Comparison of ENCODE assay signal across 11 cellular contexts in the genomic region with DNA sequence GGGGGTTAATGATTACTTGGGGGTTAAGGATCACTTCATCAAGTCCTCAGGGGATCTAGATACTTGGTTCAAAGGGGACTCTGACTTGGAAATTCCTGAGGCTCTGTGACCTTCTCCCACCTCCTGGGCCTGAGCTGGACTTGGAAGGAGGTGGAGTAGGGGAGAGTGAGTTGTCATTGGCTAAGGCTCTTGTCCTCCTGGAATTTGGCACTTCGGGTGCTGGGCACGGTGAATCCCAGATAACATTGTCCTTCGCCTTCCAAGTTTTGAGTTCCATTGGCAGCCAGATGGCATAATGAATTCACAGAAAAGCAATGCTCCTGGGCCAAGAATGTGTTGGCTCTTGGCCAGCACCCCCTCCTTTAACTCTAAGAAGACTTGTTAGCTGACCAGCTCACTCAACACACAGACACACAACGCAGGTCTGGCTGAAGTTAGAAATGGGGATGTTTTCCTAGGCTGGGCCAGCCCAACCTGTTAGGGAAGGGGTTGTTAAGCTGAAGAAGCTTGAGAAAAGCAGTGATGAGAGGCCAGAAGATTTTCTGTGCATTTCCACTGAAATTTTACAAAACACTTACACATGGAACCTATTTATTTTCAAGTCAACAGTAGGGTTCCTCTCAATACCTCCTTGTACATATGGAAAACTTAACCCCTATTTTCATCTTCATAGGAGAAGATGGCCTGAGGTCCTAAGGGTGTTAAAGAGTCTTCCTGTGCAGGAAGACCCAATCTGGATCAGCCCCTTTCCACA. TPM values are rescaled to one million over a fixed set of nuclear protein-coding genes. Genes with fewer than 3 reads are reported as not detected.
DNase-seq lines count a peak whose midpoint lies in the region; ATAC-seq and TF ChIP-seq lines count a peak whose summit lies in the region.
"Had no signal": no experiment of that assay in that cellular context is flagged by ENCODE, and none has a peak within 500 bp of the region (broad histone marks: within the 10 kb centered on the region; RNA-seq: fewer than 3 reads in every experiment).

No MANE protein-coding gene starts in this region.

- ATAC-seq in GM21786 (IDR thresholded peaks at IDR 0.05; ENCODE audit: unreplicated experiment): no peak

- TF ChIP-seq CTCF in AG09319 (IDR thresholded peaks at IDR 0.05; ENCODE audit: low read depth, low read length) (no peak), fibroblast of mammary gland (conservative IDR thresholded peaks at IDR 0.05; ENCODE audit: control insufficient read depth, insufficient read depth, low read depth, low read length) (no peak), osteoblast (IDR thresholded peaks at IDR 0.05; ENCODE audit: extremely low read depth, low read depth, low read length) (no peak)

- no peak overlapping the region for H3K4me3 Mint-ChIP-seq in T-helper 2 cell treated with Interferon-gamma antibody and Interleukin-4, amounts not matched to agents 5 μg/mL and 100 μg/mL, for 36 hours
- H3K4me3 Mint-ChIP-seq: CD8-positive, alpha-beta memory T cell had no signal

- peaks cover 23% of the 10 kb centered on the region for H3K27me3 Mint-ChIP-seq in T-helper 2 cell treated with Interferon-gamma antibody and Interleukin-4, amounts not matched to agents 5 μg/mL and 100 μg/mL, for 36 hours (ENCODE audit: low read depth)

- no peaks in the 10 kb centered on the region for H3K9me3 Mint-ChIP-seq in T-helper 2 cell treated with Interferon-gamma antibody and Interleukin-4, amounts not matched to agents 5 μg/mL and 100 μg/mL, for 36 hours
- H3K9me3 Mint-ChIP-seq: CD8-positive, alpha-beta memory T cell had no signal

- no peaks in the 10 kb centered on the region for H3K4me1 Mint-ChIP-seq in T-helper 2 cell treated with Interferon-gamma antibody and Interleukin-4, amounts not matched to agents 5 μg/mL and 100 μg/mL, for 36 hours (ENCODE audit: low read depth)
- H3K4me1 Mint-ChIP-seq: CD8-positive, alpha-beta memory T cell had no signal

- no peaks in the 10 kb centered on the region for H3K36me3 ChIP-seq in osteoblast (ENCODE audit: insufficient read depth, low read length)

- H3K79me2 ChIP-seq in osteoblast (ENCODE audit: insufficient read depth, low read length): no peaks in the 10 kb centered on the region

- no peak overlapping the region for H3K27ac Mint-ChIP-seq in T-helper 2 cell treated with Interferon-gamma antibody and Interleukin-4, amounts not matched to agents 5 μg/mL and 100 μg/mL, for 36 hours

- no peak overlapping the region for H2AFZ ChIP-seq in osteoblast (ENCODE audit: low read length)

- H4K20me1 ChIP-seq in osteoblast (ENCODE audit: insufficient read depth, low read length): no peaks in the 10 kb centered on the region

- H3K4me1 ChIP-seq in osteoblast (ENCODE audit: insufficient read depth, low read length): peaks cover 21% of the 10 kb centered on the region

- H3K9me3 ChIP-seq in osteoblast (ENCODE audit: low read depth, low read length): no peaks in the 10 kb centered on the region

- H3K27ac ChIP-seq in osteoblast (ENCODE audit: low read depth, low read length): no peak overlapping the region

- H3K4me2 ChIP-seq in osteoblast (ENCODE audit: insufficient read depth, low read length): peak overlapping the region; percentile 9

- DNase-seq in AG09319 (ENCODE audit: extremely low read depth, low read depth): peak; percentile 10
- peak; percentile 64 for DNase-seq in NCI-H226
- peak; percentile 11 for DNase-seq in fibroblast of mammary gland (ENCODE audit: low read depth)
- no peak for DNase-seq in osteoblast (ENCODE audit: insufficient read length, low spot score, missing footprints)
- no peak for DNase-seq in NCI-H748 treated with DMSO at 0.1 percent for 48 hours (lab: John Stamatoyannopoulos, UW)
- no peak for DNase-seq in NCI-H2107 treated with DMSO at 0.1 percent for 48 hours (lab: John Stamatoyannopoulos, UW; ENCODE audit: unreplicated experiment)
- no peak for DNase-seq in T-helper 2 cell treated with Interferon-gamma antibody and Interleukin-4, amounts not matched to agents 5 μg/mL and 100 μg/mL, for 36 hours (ENCODE audit: low spot score)
- DNase-seq: CD8-positive, alpha-beta memory T cell; stimulated activated naive CD4-positive, alpha-beta T cell treated with Interleukin-2 at 50 U/mL for 16 hours had no signal

- H3K27me3 ChIP-seq in osteoblast (ENCODE audit: insufficient read depth, low read length): peaks cover 9% of the 10 kb centered on the region
- H3K27me3 ChIP-seq: dorsolateral prefrontal cortex had no signal

- no peak overlapping the region for H3K4me3 ChIP-seq in fibroblast of mammary gland (ENCODE audit: control insufficient read depth, low read depth, low read length)
- no peak overlapping the region for H3K4me3 ChIP-seq in osteoblast (ENCODE audit: insufficient read depth, low read length)
- H3K4me3 ChIP-seq: dorsolateral prefrontal cortex had no signal

- H3K36me3 Mint-ChIP-seq in T-helper 2 cell treated with Interferon-gamma antibody and Interleukin-4, amounts not matched to agents 5 μg/mL and 100 μg/mL, for 36 hours (ENCODE audit: low read depth): no peaks in the 10 kb centered on the region
- H3K36me3 Mint-ChIP-seq: CD8-positive, alpha-beta memory T cell had no signal

RNA-seq across cellular contexts. Expression of gene SLC26A9, which starts 29.6 kb away (rescaled TPM):
- total RNA-seq in osteoblast: not detected in 2 replicates
- total RNA-seq: CD8-positive, alpha-beta memory T cell had no signal

Comparison
In these comparisons a context has a peak if more than half of its experiments do, and no peak if none do; other contexts are left out.
1. DNase-seq: peak in AG09319 (single experiment), NCI-H226 (single experiment) and fibroblast of mammary gland (single experiment); none in osteoblast (single experiment), NCI-H748 treated with DMSO at 0.1 percent for 48 hours (single experiment), NCI-H2107 treated with DMSO at 0.1 percent for 48 hours (single experiment) and T-helper 2 cell treated with Interferon-gamma antibody and Interleukin-4, amounts not matched to agents 5 μg/mL and 100 μg/mL, for 36 hours (single experiment).